In genomic region chr2:8682719-8683667, GRCh38 we compare ENCODE assay signal across 8 cellular contexts. TPM values are rescaled to one million over a fixed set of nuclear protein-coding genes. Genes with fewer than 3 reads are reported as not detected.
DNase-seq lines count a peak whose midpoint lies in the region; ATAC-seq and TF ChIP-seq lines count a peak whose summit lies in the region.

No MANE protein-coding gene starts in this region.

- no peaks in the 10 kb centered on the region for H3K27me3 ChIP-seq in BJ (ENCODE audit: control insufficient read depth, insufficient read depth, low read length)
- H3K27me3 ChIP-seq in HUES6 (ENCODE audit: control insufficient read depth, insufficient read depth, low read length), result peaks cover 30% of the 10 kb centered on the region
- no peaks in the 10 kb centered on the region for H3K27me3 ChIP-seq in adrenal gland

- DNase-seq in BJ (ENCODE audit: low read depth), result no peak
- DNase-seq in SHP77 (lab: John Stamatoyannopoulos, UW), result peak; percentile 39 to 58
- peak; percentile 52 to 77 (median 58) for DNase-seq in adrenal gland
- DNase-seq in hepatic stellate cell (ENCODE audit: low spot score), result peak; percentile 53
- DNase-seq in retinal pigment epithelial cell (ENCODE audit: low read depth), result no peak

- TF ChIP-seq CTCF in BJ (IDR thresholded peaks at IDR 0.05; ENCODE audit: insufficient read depth, low read depth, low read length) (no peak), adrenal gland (IDR thresholded peaks at IDR 0.05) (peak in 1 of 6 experiments; percentile 10), retinal pigment epithelial cell (conservative IDR thresholded peaks at IDR 0.05; ENCODE audit: low read depth, low read length) (no peak)

- H3K9me3 ChIP-seq in HUES6 (ENCODE audit: control insufficient read depth, insufficient read depth, low read depth, low read length) (no peaks in the 10 kb centered on the region), adrenal gland (replicated peaks in 1 of 3) (no peaks in the 10 kb centered on the region)

- H3K27ac ChIP-seq in HUES6 (ENCODE audit: low read depth, low read length) (peak overlapping the region; percentile 43; the same call in 1 of the 2 replicates), adrenal gland (peak overlapping the region; percentile 66 to 90 (median 81))

- WGBS in adrenal gland, 4 donors, result 1% methylated on average over 29 to 30 of the region's 30 CpGs

- peak overlapping the region; percentile 93 for H3K9ac ChIP-seq in HUES6 (ENCODE audit: low read length)

- ATAC-seq in GM21786 (IDR thresholded peaks at IDR 0.05; ENCODE audit: unreplicated experiment) (no peak), HG02678 (IDR thresholded peaks at IDR 0.05; ENCODE audit: unreplicated experiment) (no peak)

- no peaks in the 10 kb centered on the region for H3K36me3 ChIP-seq in BJ (ENCODE audit: control insufficient read depth, insufficient read depth, low read length)
- peaks cover 15% of the 10 kb centered on the region; the same call in 1 of the 2 replicates for H3K36me3 ChIP-seq in HUES6 (ENCODE audit: control insufficient read depth, insufficient read depth, low read length)
- no peaks in the 10 kb centered on the region for H3K36me3 ChIP-seq in adrenal gland (replicated peaks in 1 of 2)

- peak; percentile 11 to 38 for TF ChIP-seq POLR2A in adrenal gland (IDR thresholded peaks at IDR 0.05)

- POLR2A ChIA-PET in BJ (lab: Charles Lee), result interaction anchor here (0.6 to 0.8 kb wide), 3 partner anchors 21 to 490 kb away, joined by 3 to 10 read pairs (median 4); no protein-coding TSS in a partner anchor

- intact Hi-C loops in adrenal gland (cut with DNase I), result loop anchor here in 1 of 2 donors (10.0 kb wide), 1 partner anchor 168 kb away; no protein-coding TSS in a partner anchor

- H3K4me3 ChIP-seq in BJ (ENCODE audit: low read depth, low read length) (peak overlapping the region; percentile 94), HUES6 (ENCODE audit: low read depth, low read length) (peak overlapping the region; percentile 79), adrenal gland (peak overlapping the region in 3 of 4 donors; percentile 70 to 100 (median 90)), retinal pigment epithelial cell (ENCODE audit: low read length) (peak overlapping the region; percentile 99)

- CTCF ChIA-PET in BJ (lab: Yijun Ruan, JAX), result interaction anchor here (1.0 to 1.5 kb wide), 2 partner anchors 1246 to 1256 kb away, joined by 4 read pairs; no protein-coding TSS in a partner anchor

- H3K4me1 ChIP-seq in HUES6 (ENCODE audit: control insufficient read depth, insufficient read depth, low read length), result peaks cover 28% of the 10 kb centered on the region
- peaks cover 15 to 22% of the 10 kb centered on the region in 2 donors for H3K4me1 ChIP-seq in adrenal gland (replicated peaks in 1 of 2)

RNA-seq across cellular contexts. Expression of gene ID2, which starts 1.1 kb away (rescaled TPM):
- polyA plus RNA-seq in BJ (2011; rRNA removed), result 196 and 242 TPM in 2 replicates
- polyA minus RNA-seq in BJ (2011; rRNA and poly(A)+ RNA removed), result 65.9 and 131 TPM in 2 replicates
- 100 to 1,000 TPM in 7 of 8 donors, 10 to 100 TPM in 1; 80.7 to 468 (median 244) TPM for total RNA-seq in adrenal gland
- 100 to 1,000 TPM in 1 of 3 donors, 10 to 100 TPM in 2; 93.0 to 127 (median 96.0) TPM for polyA plus RNA-seq in adrenal gland

Comparison
In these comparisons a context has a peak if more than half of its experiments do, and no peak if none do; other contexts are left out.
1. DNase-seq: peak in SHP77 (2 of 2), adrenal gland (7 of 7) and hepatic stellate cell (single experiment); none in BJ (single experiment) and retinal pigment epithelial cell (single experiment).
2. Peak in every context shown above with its lines, with median percentiles within 50 percentile points of each other: H3K4me3 ChIP-seq.